Comparison of ENCODE assay signal across 1 cellular context in the genomic region with DNA sequence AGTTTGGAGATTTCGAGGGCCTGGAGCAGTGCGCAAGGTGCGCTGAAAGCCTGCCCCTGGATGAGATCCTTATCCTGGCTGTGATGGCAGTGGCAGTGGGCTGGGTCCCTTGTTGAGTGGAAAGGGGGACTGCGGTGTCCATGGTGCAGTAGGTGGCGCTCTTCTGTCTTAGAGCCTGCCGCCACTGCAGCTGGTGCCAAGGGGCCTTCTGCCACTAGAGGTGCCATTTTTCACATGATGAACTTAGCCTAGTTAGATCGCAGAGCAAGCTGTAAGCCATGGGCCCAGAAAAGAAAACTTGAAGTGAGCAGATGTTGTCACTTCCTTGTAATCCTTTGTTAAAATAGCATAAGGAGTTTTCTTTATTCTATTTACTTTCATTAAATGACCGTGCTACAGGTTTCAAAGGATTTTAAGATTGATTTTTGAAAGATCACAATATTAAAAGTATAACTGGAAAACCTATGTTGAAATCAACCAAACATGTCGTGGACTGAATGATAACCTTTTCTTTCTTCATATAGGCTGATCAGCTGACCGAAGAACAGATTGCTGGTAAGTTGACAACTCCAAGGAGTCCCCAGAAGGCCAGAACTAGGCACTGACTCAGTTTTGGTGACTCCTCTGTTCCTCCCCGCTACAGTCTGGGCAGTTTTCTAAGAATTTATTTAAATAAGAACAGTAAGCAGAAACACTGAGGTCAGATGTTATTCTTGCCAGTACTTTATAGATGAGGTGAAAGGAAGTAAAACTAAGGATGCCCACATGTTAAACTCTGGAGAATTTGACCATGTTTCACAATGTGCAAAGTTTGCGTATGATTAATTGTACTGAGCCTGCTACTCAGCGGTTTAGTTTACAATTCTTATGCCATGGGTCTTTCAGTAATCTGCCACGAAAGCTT.
TF ChIP-seq lines count a peak whose summit lies in the region.

No MANE protein-coding gene starts in this region.

TF ChIP-seq in HEK293, 187 proteins besides CTCF, POLR2A, EP300 and RAD21 (continued from another document and continues in another):
- TF ChIP-seq, protein P1, sequence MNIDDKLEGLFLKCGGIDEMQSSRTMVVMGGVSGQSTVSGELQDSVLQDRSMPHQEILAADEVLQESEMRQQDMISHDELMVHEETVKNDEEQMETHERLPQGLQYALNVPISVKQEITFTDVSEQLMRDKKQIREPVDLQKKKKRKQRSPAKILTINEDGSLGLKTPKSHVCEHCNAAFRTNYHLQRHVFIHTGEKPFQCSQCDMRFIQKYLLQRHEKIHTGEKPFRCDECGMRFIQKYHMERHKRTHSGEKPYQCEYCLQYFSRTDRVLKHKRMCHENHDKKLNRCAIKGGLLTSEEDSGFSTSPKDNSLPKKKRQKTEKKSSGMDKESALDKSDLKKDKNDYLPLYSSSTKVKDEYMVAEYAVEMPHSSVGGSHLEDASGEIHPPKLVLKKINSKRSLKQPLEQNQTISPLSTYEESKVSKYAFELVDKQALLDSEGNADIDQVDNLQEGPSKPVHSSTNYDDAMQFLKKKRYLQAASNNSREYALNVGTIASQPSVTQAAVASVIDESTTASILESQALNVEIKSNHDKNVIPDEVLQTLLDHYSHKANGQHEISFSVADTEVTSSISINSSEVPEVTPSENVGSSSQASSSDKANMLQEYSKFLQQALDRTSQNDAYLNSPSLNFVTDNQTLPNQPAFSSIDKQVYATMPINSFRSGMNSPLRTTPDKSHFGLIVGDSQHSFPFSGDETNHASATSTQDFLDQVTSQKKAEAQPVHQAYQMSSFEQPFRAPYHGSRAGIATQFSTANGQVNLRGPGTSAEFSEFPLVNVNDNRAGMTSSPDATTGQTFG (tag by site-specific recombination; IDR thresholded peaks at IDR 0.05; ENCODE audit: borderline replicate concordance): no peak
- TF ChIP-seq ZFP37 (tag by site-specific recombination; IDR thresholded peaks at IDR 0.05) (peak; percentile 76; the same call in 1 of the 2 replicates), ZNF248 (tag by site-specific recombination; IDR thresholded peaks at IDR 0.05) (no peak), ZEB2 (tag by site-specific recombination; IDR thresholded peaks at IDR 0.05) (peak; percentile 78), ZNF792 (tag by site-specific recombination; IDR thresholded peaks at IDR 0.05) (no peak), ZNF501 (tag by site-specific recombination; IDR thresholded peaks at IDR 0.05) (peak; percentile 78), ZNF677 (tag by site-specific recombination; IDR thresholded peaks at IDR 0.05) (0 out of 2 replicates have a peak, but pooled peaks have one; percentile 53), OSR2 (tag by site-specific recombination; IDR thresholded peaks at IDR 0.05) (peak; percentile 27; the same call in 1 of the 2 replicates), SALL2 (tag by site-specific recombination; IDR thresholded peaks at IDR 0.05; ENCODE audit: borderline replicate concordance) (no peak), ZXDB (tag by site-specific recombination; IDR thresholded peaks at IDR 0.05) (peak; percentile 64), ZBTB7A (tag by site-specific recombination; IDR thresholded peaks at IDR 0.05; ENCODE audit: low read depth) (0 out of 2 replicates have a peak, but pooled peaks have one; percentile 48), ZSCAN30 (tag by site-specific recombination; IDR thresholded peaks at IDR 0.05) (peak; percentile 97), YY1 (tag by site-specific recombination; IDR thresholded peaks at IDR 0.05) (peak; percentile 67), KLF16 (tag by site-specific recombination; IDR thresholded peaks at IDR 0.05) (peak; percentile 78; the same call in 1 of the 2 replicates), ZNF366 (tag by site-specific recombination; conservative IDR thresholded peaks at IDR 0.05) (0 out of 2 replicates have a peak, but pooled peaks have one; percentile 34), ZNF629 (tag by site-specific recombination; IDR thresholded peaks at IDR 0.05) (peak; percentile 61; the same call in 1 of the 2 replicates), ZBTB17 (tag by site-specific recombination; IDR thresholded peaks at IDR 0.05) (peak; percentile 94), ZNF549 (tag by site-specific recombination; IDR thresholded peaks at IDR 0.05) (no peak), REPIN1 (tag by site-specific recombination; IDR thresholded peaks at IDR 0.05; ENCODE audit: low read depth) (no peak), ZNF335 (tag by site-specific recombination; conservative IDR thresholded peaks at IDR 0.05) (0 out of 2 replicates have a peak, but pooled peaks have one; percentile 14)
- TF ChIP-seq, protein P2, sequence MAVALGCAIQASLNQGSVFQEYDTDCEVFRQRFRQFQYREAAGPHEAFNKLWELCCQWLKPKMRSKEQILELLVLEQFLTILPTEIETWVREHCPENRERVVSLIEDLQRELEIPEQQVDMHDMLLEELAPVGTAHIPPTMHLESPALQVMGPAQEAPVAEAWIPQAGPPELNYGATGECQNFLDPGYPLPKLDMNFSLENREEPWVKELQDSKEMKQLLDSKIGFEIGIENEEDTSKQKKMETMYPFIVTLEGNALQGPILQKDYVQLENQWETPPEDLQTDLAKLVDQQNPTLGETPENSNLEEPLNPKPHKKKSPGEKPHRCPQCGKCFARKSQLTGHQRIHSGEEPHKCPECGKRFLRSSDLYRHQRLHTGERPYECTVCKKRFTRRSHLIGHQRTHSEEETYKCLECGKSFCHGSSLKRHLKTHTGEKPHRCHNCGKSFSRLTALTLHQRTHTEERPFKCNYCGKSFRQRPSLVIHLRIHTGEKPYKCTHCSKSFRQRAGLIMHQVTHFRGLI (tag by site-specific recombination; IDR thresholded peaks at IDR 0.05): peak; percentile 45; the same call in 1 of the 2 replicates
- TF ChIP-seq, protein P3, sequence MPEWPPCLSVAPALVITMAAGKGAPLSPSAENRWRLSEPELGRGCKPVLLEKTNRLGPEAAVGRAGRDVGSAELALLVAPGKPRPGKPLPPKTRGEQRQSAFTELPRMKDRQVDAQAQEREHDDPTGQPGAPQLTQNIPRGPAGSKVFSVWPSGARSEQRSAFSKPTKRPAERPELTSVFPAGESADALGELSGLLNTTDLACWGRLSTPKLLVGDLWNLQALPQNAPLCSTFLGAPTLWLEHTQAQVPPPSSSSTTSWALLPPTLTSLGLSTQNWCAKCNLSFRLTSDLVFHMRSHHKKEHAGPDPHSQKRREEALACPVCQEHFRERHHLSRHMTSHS (tag by site-specific recombination; IDR thresholded peaks at IDR 0.05): no peak
- TF ChIP-seq, protein P4, sequence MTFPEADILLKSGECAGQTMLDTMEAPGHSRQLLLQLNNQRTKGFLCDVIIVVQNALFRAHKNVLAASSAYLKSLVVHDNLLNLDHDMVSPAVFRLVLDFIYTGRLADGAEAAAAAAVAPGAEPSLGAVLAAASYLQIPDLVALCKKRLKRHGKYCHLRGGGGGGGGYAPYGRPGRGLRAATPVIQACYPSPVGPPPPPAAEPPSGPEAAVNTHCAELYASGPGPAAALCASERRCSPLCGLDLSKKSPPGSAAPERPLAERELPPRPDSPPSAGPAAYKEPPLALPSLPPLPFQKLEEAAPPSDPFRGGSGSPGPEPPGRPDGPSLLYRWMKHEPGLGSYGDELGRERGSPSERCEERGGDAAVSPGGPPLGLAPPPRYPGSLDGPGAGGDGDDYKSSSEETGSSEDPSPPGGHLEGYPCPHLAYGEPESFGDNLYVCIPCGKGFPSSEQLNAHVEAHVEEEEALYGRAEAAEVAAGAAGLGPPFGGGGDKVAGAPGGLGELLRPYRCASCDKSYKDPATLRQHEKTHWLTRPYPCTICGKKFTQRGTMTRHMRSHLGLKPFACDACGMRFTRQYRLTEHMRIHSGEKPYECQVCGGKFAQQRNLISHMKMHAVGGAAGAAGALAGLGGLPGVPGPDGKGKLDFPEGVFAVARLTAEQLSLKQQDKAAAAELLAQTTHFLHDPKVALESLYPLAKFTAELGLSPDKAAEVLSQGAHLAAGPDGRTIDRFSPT (tag by site-specific recombination; IDR thresholded peaks at IDR 0.05): peak; percentile 84
- TF ChIP-seq, protein P5, sequence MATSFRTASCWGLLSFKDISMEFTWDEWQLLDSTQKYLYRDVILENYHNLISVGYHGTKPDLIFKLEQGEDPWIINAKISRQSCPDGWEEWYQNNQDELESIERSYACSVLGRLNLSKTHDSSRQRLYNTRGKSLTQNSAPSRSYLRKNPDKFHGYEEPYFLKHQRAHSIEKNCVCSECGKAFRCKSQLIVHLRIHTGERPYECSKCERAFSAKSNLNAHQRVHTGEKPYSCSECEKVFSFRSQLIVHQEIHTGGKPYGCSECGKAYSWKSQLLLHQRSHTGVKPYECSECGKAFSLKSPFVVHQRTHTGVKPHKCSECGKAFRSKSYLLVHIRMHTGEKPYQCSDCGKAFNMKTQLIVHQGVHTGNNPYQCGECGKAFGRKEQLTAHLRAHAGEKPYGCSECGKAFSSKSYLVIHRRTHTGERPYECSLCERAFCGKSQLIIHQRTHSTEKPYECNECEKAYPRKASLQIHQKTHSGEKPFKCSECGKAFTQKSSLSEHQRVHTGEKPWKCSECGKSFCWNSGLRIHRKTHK (tag by site-specific recombination; IDR thresholded peaks at IDR 0.05): no peak
- TF ChIP-seq, protein P6, sequence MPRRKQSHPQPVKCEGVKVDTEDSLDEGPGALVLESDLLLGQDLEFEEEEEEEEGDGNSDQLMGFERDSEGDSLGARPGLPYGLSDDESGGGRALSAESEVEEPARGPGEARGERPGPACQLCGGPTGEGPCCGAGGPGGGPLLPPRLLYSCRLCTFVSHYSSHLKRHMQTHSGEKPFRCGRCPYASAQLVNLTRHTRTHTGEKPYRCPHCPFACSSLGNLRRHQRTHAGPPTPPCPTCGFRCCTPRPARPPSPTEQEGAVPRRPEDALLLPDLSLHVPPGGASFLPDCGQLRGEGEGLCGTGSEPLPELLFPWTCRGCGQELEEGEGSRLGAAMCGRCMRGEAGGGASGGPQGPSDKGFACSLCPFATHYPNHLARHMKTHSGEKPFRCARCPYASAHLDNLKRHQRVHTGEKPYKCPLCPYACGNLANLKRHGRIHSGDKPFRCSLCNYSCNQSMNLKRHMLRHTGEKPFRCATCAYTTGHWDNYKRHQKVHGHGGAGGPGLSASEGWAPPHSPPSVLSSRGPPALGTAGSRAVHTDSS (tag by site-specific recombination; IDR thresholded peaks at IDR 0.05): 0 out of 2 replicates have a peak, but pooled peaks have one; percentile 19
- TF ChIP-seq, protein P7, sequence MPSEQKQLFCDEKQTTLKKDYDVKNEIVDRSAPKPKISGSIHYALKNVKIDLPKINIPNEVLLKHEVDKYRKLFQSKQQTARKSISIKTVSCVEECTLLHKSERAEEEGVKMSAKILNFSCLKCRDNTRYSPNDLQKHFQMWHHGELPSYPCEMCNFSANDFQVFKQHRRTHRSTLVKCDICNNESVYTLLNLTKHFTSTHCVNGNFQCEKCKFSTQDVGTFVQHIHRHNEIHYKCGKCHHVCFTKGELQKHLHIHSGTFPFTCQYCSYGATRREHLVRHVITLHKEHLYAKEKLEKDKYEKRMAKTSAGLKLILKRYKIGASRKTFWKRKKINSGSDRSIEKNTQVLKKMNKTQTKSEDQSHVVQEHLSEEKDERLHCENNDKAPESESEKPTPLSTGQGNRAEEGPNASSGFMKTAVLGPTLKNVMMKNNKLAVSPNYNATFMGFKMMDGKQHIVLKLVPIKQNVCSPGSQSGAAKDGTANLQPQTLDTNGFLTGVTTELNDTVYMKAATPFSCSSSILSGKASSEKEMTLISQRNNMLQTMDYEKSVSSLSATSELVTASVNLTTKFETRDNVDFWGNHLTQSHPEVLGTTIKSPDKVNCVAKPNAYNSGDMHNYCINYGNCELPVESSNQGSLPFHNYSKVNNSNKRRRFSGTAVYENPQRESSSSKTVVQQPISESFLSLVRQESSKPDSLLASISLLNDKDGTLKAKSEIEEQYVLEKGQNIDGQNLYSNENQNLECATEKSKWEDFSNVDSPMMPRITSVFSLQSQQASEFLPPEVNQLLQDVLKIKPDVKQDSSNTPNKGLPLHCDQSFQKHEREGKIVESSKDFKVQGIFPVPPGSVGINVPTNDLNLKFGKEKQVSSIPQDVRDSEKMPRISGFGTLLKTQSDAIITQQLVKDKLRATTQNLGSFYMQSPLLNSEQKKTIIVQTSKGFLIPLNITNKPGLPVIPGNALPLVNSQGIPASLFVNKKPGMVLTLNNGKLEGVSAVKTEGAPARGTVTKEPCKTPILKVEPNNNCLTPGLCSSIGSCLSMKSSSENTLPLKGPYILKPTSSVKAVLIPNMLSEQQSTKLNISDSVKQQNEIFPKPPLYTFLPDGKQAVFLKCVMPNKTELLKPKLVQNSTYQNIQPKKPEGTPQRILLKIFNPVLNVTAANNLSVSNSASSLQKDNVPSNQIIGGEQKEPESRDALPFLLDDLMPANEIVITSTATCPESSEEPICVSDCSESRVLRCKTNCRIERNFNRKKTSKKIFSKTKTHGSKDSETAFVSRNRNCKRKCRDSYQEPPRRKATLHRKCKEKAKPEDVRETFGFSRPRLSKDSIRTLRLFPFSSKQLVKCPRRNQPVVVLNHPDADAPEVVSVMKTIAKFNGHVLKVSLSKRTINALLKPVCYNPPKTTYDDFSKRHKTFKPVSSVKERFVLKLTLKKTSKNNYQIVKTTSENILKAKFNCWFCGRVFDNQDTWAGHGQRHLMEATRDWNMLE (tag by site-specific recombination; conservative IDR thresholded peaks at IDR 0.05; ENCODE audit: low read depth): no peak
- TF ChIP-seq, protein P8, sequence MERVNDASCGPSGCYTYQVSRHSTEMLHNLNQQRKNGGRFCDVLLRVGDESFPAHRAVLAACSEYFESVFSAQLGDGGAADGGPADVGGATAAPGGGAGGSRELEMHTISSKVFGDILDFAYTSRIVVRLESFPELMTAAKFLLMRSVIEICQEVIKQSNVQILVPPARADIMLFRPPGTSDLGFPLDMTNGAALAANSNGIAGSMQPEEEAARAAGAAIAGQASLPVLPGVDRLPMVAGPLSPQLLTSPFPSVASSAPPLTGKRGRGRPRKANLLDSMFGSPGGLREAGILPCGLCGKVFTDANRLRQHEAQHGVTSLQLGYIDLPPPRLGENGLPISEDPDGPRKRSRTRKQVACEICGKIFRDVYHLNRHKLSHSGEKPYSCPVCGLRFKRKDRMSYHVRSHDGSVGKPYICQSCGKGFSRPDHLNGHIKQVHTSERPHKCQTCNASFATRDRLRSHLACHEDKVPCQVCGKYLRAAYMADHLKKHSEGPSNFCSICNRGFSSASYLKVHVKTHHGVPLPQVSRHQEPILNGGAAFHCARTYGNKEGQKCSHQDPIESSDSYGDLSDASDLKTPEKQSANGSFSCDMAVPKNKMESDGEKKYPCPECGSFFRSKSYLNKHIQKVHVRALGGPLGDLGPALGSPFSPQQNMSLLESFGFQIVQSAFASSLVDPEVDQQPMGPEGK (tag by site-specific recombination; IDR thresholded peaks at IDR 0.05): peak; percentile 76
